Comparison of ENCODE assay signal across 28 cellular contexts in genomic region chr2:236811062-236811656, GRCh38.
"Had no signal": no experiment of that assay in that cellular context is flagged by ENCODE, and none has a peak within 500 bp of the region (broad histone marks: within the 10 kb centered on the region; RNA-seq: fewer than 3 reads in every experiment).

No MANE protein-coding gene starts in this region.

- H3K4me1 ChIP-seq: ascending aorta had no signal

- FAIRE-seq: colon, endometrium, endothelial cell of umbilical vein, frontal cortex had no signal

- H3K36me3 ChIP-seq: ascending aorta, WERI-Rb-1 had no signal

- H3K27ac ChIP-seq: ascending aorta, epithelial cell of prostate, WERI-Rb-1 had no signal

- H3K4me3 ChIP-seq: ascending aorta had no signal

- ATAC-seq: activated CD4-positive, alpha-beta T cell treated with anti-CD3 and anti-CD28 coated beads for 36 hours; activated CD8-positive, alpha-beta memory T cell treated with anti-CD3 and anti-CD28 coated beads, Interleukin-2, amount 10 ng/mL, durations not matched to agents 7 days and 5 days; activated CD8-positive, alpha-beta T cell treated with anti-CD3 and anti-CD28 coated beads, Interleukin-2, amount 10 ng/mL, durations not matched to agents 7 days and 5 days; activated naive CD4-positive, alpha-beta T cell treated with anti-CD3 and anti-CD28 coated beads, Interleukin-2, amount 50 U/mL, for 72 hours; T-helper 17 cell had no signal

- H3K27me3 ChIP-seq: ascending aorta had no signal

- DNase-seq: activated B cell treated with CpG ODN at 0.5 μM for 24 hours; activated CD4-positive, alpha-beta memory T cell treated with anti-CD3 and anti-CD28 coated beads for 36 hours; activated CD4-positive, alpha-beta T cell treated with anti-CD3 and anti-CD28 coated beads for 36 hours; activated CD4-positive, alpha-beta T cell treated with anti-CD3 and anti-CD28 coated beads, Interleukin-2, amount 10 ng/mL, durations not matched to agents 24 days and 14 days; activated CD4-positive, CD25-positive, alpha-beta regulatory T cell treated with anti-CD3 and anti-CD28 coated beads, Interleukin-2, amount 50 U/mL, for 72 hours; activated CD8-positive, alpha-beta memory T cell treated with anti-CD3 and anti-CD28 coated beads, Interleukin-2, amount 10 ng/mL, durations not matched to agents 7 days and 5 days; activated CD8-positive, alpha-beta memory T cell treated with anti-CD3 and anti-CD28 coated beads, Interleukin-2, amount 50 U/mL, for 4 hours; activated CD8-positive, alpha-beta T cell treated with anti-CD3 and anti-CD28 coated beads, Interleukin-2, amount 10 ng/mL, durations not matched to agents 7 days and 5 days; activated effector memory CD4-positive, alpha-beta T cell treated with anti-CD3 and anti-CD28 coated beads, Interleukin-2, amount 50 U/mL, for 16 hours; activated naive CD4-positive, alpha-beta T cell treated with anti-CD3 and anti-CD28 coated beads, Interleukin-2, amount 10 ng/mL, durations not matched to agents 7 days and 5 days; activated naive CD8-positive, alpha-beta T cell treated with anti-CD3 and anti-CD28 coated beads, Interleukin-2, amount 10 ng/mL, durations not matched to agents 7 days and 5 days; activated T-cell treated with anti-CD3 and anti-CD28 coated beads, Interleukin-2, amount 50 U/mL, for 1 hour; activated T-cell treated with anti-CD3 and anti-CD28 coated beads, Interleukin-2, amount 50 U/mL, for 48 hours; caudate nucleus; effector CD8-positive, alpha-beta T cell; foreskin fibroblast; head of caudate nucleus; T-helper 1 cell; T-helper 17 cell; T1000; WERI-Rb-1 had no signal
